ENCODE assay signal across 9 cellular contexts in the genomic region with DNA sequence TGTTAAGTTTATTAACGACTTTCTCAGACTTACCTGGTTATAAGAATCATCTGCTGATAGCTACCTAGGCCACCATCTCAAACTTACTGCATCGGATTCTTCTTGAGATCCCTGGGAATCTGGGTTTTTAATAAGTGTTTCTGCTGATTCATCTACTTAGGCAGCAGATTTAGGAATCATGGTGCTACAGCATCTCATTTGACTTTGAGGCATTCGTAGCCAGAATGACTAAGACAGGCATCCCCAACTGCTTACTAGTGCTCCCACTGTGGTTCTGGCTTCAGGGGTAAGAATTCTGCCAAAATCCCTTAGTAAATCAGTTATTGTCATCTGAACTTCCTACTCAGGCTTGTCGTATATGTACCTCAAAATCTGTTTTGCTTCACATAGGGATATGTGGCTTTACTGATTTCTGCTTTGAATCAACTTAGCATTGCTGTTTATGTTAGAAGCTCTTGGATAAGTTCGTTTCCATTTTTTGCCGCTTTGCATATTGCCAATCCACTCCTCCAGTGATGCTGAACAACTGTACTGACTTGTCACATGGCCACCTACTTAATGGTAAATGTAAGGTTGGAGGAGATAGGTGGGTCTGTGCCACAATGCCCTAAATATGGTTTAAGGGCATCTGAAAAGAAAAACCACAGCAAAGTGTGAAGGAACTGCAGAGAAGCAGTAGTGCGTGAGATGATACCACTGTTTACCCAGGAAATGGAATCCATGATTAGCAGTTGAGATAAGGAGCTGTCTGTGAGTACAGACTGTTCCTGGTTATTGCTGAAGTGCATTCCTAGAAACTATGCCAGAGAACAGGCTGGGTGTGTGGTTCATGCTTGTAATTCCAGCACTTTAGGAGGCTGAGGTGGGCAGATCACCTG.
DNase-seq lines count a peak whose midpoint lies in the region; ATAC-seq, FAIRE-seq and TF ChIP-seq lines count a peak whose summit lies in the region.
"Had no signal": no experiment of that assay in that cellular context is flagged by ENCODE, and none has a peak within 500 bp of the region (broad histone marks: within the 10 kb centered on the region; RNA-seq: fewer than 3 reads in every experiment).

No MANE protein-coding gene starts in this region.

- peak overlapping the region in 1 of 2 donors; percentile 36 for H3K27ac ChIP-seq in small intestine (ENCODE audit: low read depth in 1 of 2, low read length in 1 of 2)

- H3K27me3 ChIP-seq in small intestine (ENCODE audit: control insufficient read depth in 2 of 2, insufficient read depth in 2 of 2, low read length in 2 of 2): no peaks in the 10 kb centered on the region

- no peaks in the 10 kb centered on the region for H3K9me3 ChIP-seq in small intestine (ENCODE audit: control insufficient read depth, low read depth)

- 75 to 81% (median 77%) methylated on average over 7 of the region's 7 CpGs for WGBS in small intestine, 3 donors

- intact Hi-C loops in activated CD4-positive, alpha-beta T cell treated with anti-CD3 and anti-CD28 coated beads for 36 hours (cut with DNase I, micrococcal nuclease): loop anchor here (5.0 to 10.0 kb wide), 4 partner anchors 213 to 643 kb away; no protein-coding TSS in a partner anchor
- intact Hi-C loops in posterior cingulate gyrus (cut with DNase I): loop anchor here (10.0 kb wide), 1 partner anchor 120 kb away; a partner anchor contains a TSS

- H3K4me1 ChIP-seq in small intestine (ENCODE audit: control insufficient read depth in 2 of 2, insufficient read depth in 1 of 2, low read depth in 1 of 2, low read length in 1 of 2): peaks cover 2 to 3% of the 10 kb centered on the region in 2 donors

- no peak overlapping the region for H3K4me3 Mint-ChIP-seq in activated CD4-positive, alpha-beta T cell treated with anti-CD3 and anti-CD28 coated beads for 36 hours

- peaks cover 36% of the 10 kb centered on the region for H3K36me3 Mint-ChIP-seq in activated CD4-positive, alpha-beta T cell treated with anti-CD3 and anti-CD28 coated beads for 36 hours (ENCODE audit: low read depth)

- no peaks in the 10 kb centered on the region for H3K27me3 Mint-ChIP-seq in activated CD4-positive, alpha-beta T cell treated with anti-CD3 and anti-CD28 coated beads for 36 hours

- no peak for TF ChIP-seq CTCF in fibroblast of mammary gland (conservative IDR thresholded peaks at IDR 0.05; ENCODE audit: control insufficient read depth, insufficient read depth, low read depth, low read length)

- no peak overlapping the region for H3K4me3 ChIP-seq in fibroblast of mammary gland (ENCODE audit: control insufficient read depth, low read depth, low read length)
- no peak overlapping the region for H3K4me3 ChIP-seq in small intestine (ENCODE audit: low read depth in 1 of 2, low read length in 2 of 2)

- POLR2A ChIA-PET in activated CD4-positive, alpha-beta T cell treated with anti-CD3 and anti-CD28 coated beads for 36 hours (lab: Charles Lee): interaction anchor here (0.7 kb wide), 1 partner anchor 334 kb away, joined by 3 read pairs; no protein-coding TSS in a partner anchor

- no peak for DNase-seq in activated CD4-positive, alpha-beta T cell treated with anti-CD3 and anti-CD28 coated beads for 36 hours
- no peak for DNase-seq in activated CD4-positive, alpha-beta T cell treated with anti-CD3 and anti-CD28 coated beads for 4 hours
- DNase-seq in RKO (ENCODE audit: low spot score) (peak; percentile 23), fibroblast of mammary gland (ENCODE audit: low read depth) (peak; percentile 73), small intestine (peak; percentile 81), DMS153 (lab: John Stamatoyannopoulos, UW) (no peak), posterior cingulate gyrus (no peak)
- DNase-seq: kidney had no signal

- peaks cover 0 to 8% of the 10 kb centered on the region in 2 donors for H3K36me3 ChIP-seq in small intestine (ENCODE audit: control insufficient read depth in 2 of 2, insufficient read depth in 2 of 2, low read length in 2 of 2)

- ATAC-seq in activated CD4-positive, alpha-beta T cell treated with anti-CD3 and anti-CD28 coated beads for 36 hours: no peak
- no peak for ATAC-seq in HG03378 (IDR thresholded peaks at IDR 0.05; ENCODE audit: unreplicated experiment)

- peaks cover 9% of the 10 kb centered on the region for H3K4me1 Mint-ChIP-seq in activated CD4-positive, alpha-beta T cell treated with anti-CD3 and anti-CD28 coated beads for 36 hours

- FAIRE-seq in small intestine (lab: Jason Lieb, UNC): no peak
- FAIRE-seq: kidney had no signal

- peak overlapping the region; percentile 72 for H3K27ac Mint-ChIP-seq in activated CD4-positive, alpha-beta T cell treated with anti-CD3 and anti-CD28 coated beads for 36 hours

- CTCF ChIA-PET in activated CD4-positive, alpha-beta T cell treated with anti-CD3 and anti-CD28 coated beads for 36 hours (lab: Charles Lee): interaction anchor here (0.6 to 2.8 kb wide), 11 partner anchors 16 to 774 kb away, joined by 3 to 9 read pairs (median 3); a partner anchor contains a TSS

- H3K9me3 Mint-ChIP-seq in activated CD4-positive, alpha-beta T cell treated with anti-CD3 and anti-CD28 coated beads for 36 hours (ENCODE audit: low read depth): no peaks in the 10 kb centered on the region

Comparison
In these comparisons a context has a peak if more than half of its experiments do, and no peak if none do; other contexts are left out.
1. DNase-seq: peak in RKO (single experiment), fibroblast of mammary gland (single experiment) and small intestine (single experiment); none in activated CD4-positive, alpha-beta T cell treated with anti-CD3 and anti-CD28 coated beads for 36 hours (single experiment), activated CD4-positive, alpha-beta T cell treated with anti-CD3 and anti-CD28 coated beads for 4 hours (0 of 2), DMS153 (single experiment) and posterior cingulate gyrus (0 of 10).